In the genomic region with DNA sequence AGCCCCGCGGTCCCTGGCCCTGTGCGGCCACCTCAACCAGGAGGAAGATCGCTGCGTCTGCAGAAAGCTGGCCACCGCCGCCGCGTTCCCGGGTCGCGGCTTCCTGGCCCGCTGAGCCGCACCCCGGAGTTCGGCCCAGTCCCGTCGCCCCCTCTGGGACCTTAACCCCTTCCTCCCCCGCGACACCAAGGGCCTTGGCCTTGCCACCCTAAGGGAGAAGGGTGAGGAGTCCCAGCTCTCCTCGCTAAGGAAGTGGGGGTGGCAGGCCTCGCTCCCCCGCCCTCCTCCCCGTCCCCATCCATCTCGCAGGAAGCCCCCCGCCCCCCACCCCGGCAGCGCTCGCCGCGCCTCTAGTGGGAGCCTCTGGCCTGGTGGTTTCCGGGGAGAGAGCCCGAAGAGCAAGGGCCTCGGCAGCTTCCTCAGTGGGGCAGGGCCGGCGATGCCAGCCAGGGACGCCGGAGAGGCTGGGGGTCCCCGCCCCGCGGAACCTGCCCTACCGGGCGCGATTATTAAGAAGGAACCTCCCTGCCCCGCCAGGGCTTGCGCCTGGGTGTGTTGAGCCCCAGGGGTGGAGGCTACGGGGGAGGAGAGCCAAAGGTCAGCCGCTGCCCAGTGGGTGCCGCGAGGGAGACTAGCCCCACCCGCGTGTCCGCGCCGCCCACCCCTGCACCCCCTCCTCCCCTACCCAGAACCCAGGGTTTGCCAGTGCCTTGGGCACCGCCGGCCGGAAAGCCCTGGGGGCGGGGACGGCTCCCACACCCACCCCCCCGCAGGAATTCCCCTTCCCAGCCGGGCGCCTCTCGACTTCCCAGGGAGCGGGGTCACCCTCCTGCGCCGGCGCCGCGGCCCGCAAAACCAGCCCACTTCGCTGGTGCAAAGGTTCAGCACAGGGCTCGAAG, we compare ENCODE assay signal across 1 cellular context.
TF ChIP-seq lines count a peak whose summit lies in the region.

No MANE protein-coding gene starts in this region.

TF ChIP-seq in K562, 482 proteins besides CTCF, POLR2A, EP300 and RAD21 (continued from another document and continues in another):
- TF ChIP-seq ATF2 (CRISPR knock-in tag; IDR thresholded peaks at IDR 0.05) (no peak), CHCHD3 (CRISPR knock-in tag; IDR thresholded peaks at IDR 0.05) (no peak), ETV5 (CRISPR knock-in tag; IDR thresholded peaks at IDR 0.05; ENCODE audit: low read depth) (no peak; the same call in 1 of the 2 replicates), ETV6 (IDR thresholded peaks at IDR 0.05; ENCODE audit: borderline replicate concordance in 1 of 2, low read depth in 2 of 2, low read length in 1 of 2) (0 out of 4 replicates have a peak, but pooled peaks of 1 of the 2 experiments have one; percentile 13), ETV6 (CRISPR knock-in tag; IDR thresholded peaks at IDR 0.05; ENCODE audit: borderline replicate concordance) (no peak), RBBP5 (IDR thresholded peaks at IDR 0.05; ENCODE audit: borderline replicate concordance, insufficient read depth, low read length, poor library complexity, severe bottlenecking) (no peak), CAMTA2 (CRISPR knock-in tag; conservative IDR thresholded peaks at IDR 0.05) (no peak), HES1 (IDR thresholded peaks at IDR 0.05; ENCODE audit: low read depth) (no peak), ADNP (tag; IDR thresholded peaks at IDR 0.05) (no peak), TAF7 (tag; IDR thresholded peaks at IDR 0.05) (no peak), TEAD4 (IDR thresholded peaks at IDR 0.05; ENCODE audit: low read length) (peak; percentile 59), TEAD4 (CRISPR knock-in tag; IDR thresholded peaks at IDR 0.05; ENCODE audit: borderline replicate concordance) (0 out of 2 replicates have a peak, but pooled peaks have one; percentile 44), ZNF408 (CRISPR knock-in tag; IDR thresholded peaks at IDR 0.05; ENCODE audit: low read depth) (no peak), FOXJ3 (CRISPR knock-in tag; IDR thresholded peaks at IDR 0.05) (no peak), ZNF282 (CRISPR knock-in tag; IDR thresholded peaks at IDR 0.05) (no peak), ZZZ3 (IDR thresholded peaks at IDR 0.05) (no peak), U2AF2 (optimal IDR thresholded peaks at IDR 0.05; ENCODE audit: low read depth, low read length) (no peak), MCM3 (IDR thresholded peaks at IDR 0.05) (no peak), ZNF197 (CRISPR knock-in tag; IDR thresholded peaks at IDR 0.05; ENCODE audit: low read depth) (no peak), CBFB (CRISPR knock-in tag; IDR thresholded peaks at IDR 0.05) (no peak), CREB1 (IDR thresholded peaks at IDR 0.05) (0 out of 2 replicates have a peak, but pooled peaks have one; percentile 5), CREB1 (CRISPR knock-in tag; IDR thresholded peaks at IDR 0.05) (no peak), KDM1A (IDR thresholded peaks at IDR 0.05) (no peak), RAD51 (IDR thresholded peaks at IDR 0.05; ENCODE audit: borderline replicate concordance, low read depth) (no peak), NFXL1 (CRISPR knock-in tag; IDR thresholded peaks at IDR 0.05) (no peak), HDAC1 (IDR thresholded peaks at IDR 0.05) (no peak), JUN (IDR thresholded peaks at IDR 0.05; ENCODE audit: borderline replicate concordance, low read depth, low read length) (no peak), JUN (CRISPR knock-in tag; IDR thresholded peaks at IDR 0.05; ENCODE audit: borderline replicate concordance) (no peak), ZEB2 (IDR thresholded peaks at IDR 0.05) (no peak), SETDB1 (IDR thresholded peaks at IDR 0.05; ENCODE audit: low read length) (no peak), HEY1 (CRISPR knock-in tag; IDR thresholded peaks at IDR 0.05; ENCODE audit: borderline replicate concordance) (no peak), ZNF695 (CRISPR knock-in tag; IDR thresholded peaks at IDR 0.05) (no peak), PHF8 (IDR thresholded peaks at IDR 0.05; ENCODE audit: borderline replicate concordance, low read length) (no peak; the same call in 1 of the 2 replicates), NKRF (IDR thresholded peaks at IDR 0.05; ENCODE audit: borderline replicate concordance) (no peak), SUPT5H (IDR thresholded peaks at IDR 0.05) (0 out of 2 replicates have a peak, but pooled peaks have one; percentile 35), YBX1 (IDR thresholded peaks at IDR 0.05) (no peak), HNRNPK (IDR thresholded peaks at IDR 0.05; ENCODE audit: low read depth, low read length, poor library complexity, severe bottlenecking) (no peak), MYC (IDR thresholded peaks at IDR 0.05; ENCODE audit: low read depth, low read length) (no peak), MYC (CRISPR knock-in tag; IDR thresholded peaks at IDR 0.05; ENCODE audit: borderline replicate concordance, low read depth) (no peak), ZNF384 (IDR thresholded peaks at IDR 0.05; ENCODE audit: low read depth, low read length) (no peak), SREBF2 (CRISPR knock-in tag; IDR thresholded peaks at IDR 0.05) (no peak), ZNF263 (CRISPR knock-in tag; IDR thresholded peaks at IDR 0.05; ENCODE audit: borderline replicate concordance) (no peak), FOXP1 (CRISPR knock-in tag; IDR thresholded peaks at IDR 0.05) (no peak), AFF1 (IDR thresholded peaks at IDR 0.05; ENCODE audit: low read depth in 1 of 2, partially characterized antibody in 2 of 2) (no peak), EZH2 (IDR thresholded peaks at IDR 0.05; ENCODE audit: borderline replicate concordance, low read depth, low read length) (no peak), NCOR1 (IDR thresholded peaks at IDR 0.05) (no peak), RFX1 (IDR thresholded peaks at IDR 0.05) (no peak), ERF (CRISPR knock-in tag; IDR thresholded peaks at IDR 0.05) (peak; percentile 63), ZFPM2 (CRISPR knock-in tag; IDR thresholded peaks at IDR 0.05) (no peak), TEAD1 (CRISPR knock-in tag; IDR thresholded peaks at IDR 0.05) (peak; percentile 79 to 87; a peak in 3 of 4 replicates), NFIC (IDR thresholded peaks at IDR 0.05) (no peak), CREM (IDR thresholded peaks at IDR 0.05; ENCODE audit: low read depth) (no peak; the same call in none of the 2 replicates), GABPB1 (CRISPR knock-in tag; IDR thresholded peaks at IDR 0.05) (peak; percentile 4; the same call in 1 of the 2 replicates), FOSL1 (tag; conservative IDR thresholded peaks at IDR 0.05) (no peak), PHTF2 (CRISPR knock-in tag; IDR thresholded peaks at IDR 0.05) (no peak)
- TF ChIP-seq, protein P1, sequence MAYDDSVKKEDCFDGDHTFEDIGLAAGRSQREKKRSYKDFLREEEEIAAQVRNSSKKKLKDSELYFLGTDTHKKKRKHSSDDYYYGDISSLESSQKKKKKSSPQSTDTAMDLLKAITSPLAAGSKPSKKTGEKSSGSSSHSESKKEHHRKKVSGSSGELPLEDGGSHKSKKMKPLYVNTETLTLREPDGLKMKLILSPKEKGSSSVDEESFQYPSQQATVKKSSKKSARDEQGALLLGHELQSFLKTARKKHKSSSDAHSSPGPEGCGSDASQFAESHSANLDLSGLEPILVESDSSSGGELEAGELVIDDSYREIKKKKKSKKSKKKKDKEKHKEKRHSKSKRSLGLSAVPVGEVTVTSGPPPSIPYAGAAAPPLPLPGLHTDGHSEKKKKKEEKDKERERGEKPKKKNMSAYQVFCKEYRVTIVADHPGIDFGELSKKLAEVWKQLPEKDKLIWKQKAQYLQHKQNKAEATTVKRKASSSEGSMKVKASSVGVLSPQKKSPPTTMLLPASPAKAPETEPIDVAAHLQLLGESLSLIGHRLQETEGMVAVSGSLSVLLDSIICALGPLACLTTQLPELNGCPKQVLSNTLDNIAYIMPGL (CRISPR knock-in tag; IDR thresholded peaks at IDR 0.05), result no peak
- TF ChIP-seq, protein P2, sequence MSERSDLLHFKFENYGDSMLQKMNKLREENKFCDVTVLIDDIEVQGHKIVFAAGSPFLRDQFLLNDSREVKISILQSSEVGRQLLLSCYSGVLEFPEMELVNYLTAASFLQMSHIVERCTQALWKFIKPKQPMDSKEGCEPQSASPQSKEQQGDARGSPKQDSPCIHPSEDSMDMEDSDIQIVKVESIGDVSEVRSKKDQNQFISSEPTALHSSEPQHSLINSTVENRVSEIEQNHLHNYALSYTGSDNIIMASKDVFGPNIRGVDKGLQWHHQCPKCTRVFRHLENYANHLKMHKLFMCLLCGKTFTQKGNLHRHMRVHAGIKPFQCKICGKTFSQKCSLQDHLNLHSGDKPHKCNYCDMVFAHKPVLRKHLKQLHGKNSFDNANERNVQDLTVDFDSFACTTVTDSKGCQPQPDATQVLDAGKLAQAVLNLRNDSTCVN (CRISPR knock-in tag; IDR thresholded peaks at IDR 0.05), result no peak
- TF ChIP-seq, protein P3, sequence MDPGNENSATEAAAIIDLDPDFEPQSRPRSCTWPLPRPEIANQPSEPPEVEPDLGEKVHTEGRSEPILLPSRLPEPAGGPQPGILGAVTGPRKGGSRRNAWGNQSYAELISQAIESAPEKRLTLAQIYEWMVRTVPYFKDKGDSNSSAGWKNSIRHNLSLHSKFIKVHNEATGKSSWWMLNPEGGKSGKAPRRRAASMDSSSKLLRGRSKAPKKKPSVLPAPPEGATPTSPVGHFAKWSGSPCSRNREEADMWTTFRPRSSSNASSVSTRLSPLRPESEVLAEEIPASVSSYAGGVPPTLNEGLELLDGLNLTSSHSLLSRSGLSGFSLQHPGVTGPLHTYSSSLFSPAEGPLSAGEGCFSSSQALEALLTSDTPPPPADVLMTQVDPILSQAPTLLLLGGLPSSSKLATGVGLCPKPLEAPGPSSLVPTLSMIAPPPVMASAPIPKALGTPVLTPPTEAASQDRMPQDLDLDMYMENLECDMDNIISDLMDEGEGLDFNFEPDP (CRISPR knock-in tag; IDR thresholded peaks at IDR 0.05), result 0 out of 2 replicates have a peak, but pooled peaks have one; percentile 30
